In the genomic region with DNA sequence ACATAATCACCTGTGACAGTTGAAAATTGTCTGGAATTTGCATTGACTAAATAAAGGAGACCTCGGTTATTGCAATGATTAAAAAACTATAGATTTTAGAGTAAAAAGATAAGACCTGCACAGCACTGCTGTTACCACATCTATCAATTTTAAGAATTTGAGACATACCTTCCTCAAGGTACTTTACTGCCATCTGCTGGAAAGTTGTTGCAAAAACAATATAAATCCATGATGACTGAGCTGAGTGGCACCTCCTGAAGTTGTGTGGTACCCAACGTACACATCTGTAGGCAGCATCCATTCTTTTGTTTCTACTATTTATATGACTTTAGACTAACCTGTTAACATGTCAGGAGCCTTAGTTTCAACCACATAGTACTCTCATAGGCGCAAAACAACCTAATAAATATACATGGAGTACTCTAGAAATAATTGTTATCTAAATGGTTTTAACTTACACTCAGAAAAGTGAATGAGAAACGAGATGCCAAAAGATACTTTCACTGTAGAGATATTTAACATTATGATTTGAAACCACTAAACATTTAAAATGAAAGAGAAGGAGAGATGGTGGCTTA, we compare ENCODE assay signal across 8 cellular contexts.
A peak's percentile ranks its signal among the peaks of the same experiment; 100 is the strongest.
DNase-seq lines count a peak whose midpoint lies in the region; TF ChIP-seq lines count a peak whose summit lies in the region.

No MANE protein-coding gene starts in this region.

- no peak overlapping the region for H3K4me3 ChIP-seq in neural progenitor cell

- no peak overlapping the region for H3K4me2 ChIP-seq in neural progenitor cell

- no peak overlapping the region for H3K9ac ChIP-seq in neural progenitor cell

- H3K27ac Mint-ChIP-seq in activated CD4-positive, alpha-beta T cell treated with anti-CD3 and anti-CD28 coated beads, Interleukin-2, amount 10 ng/mL, durations not matched to agents 7 days and 5 days: no peak overlapping the region
- H3K27ac Mint-ChIP-seq in neural progenitor cell: no peak overlapping the region
- no peak overlapping the region for H3K27ac Mint-ChIP-seq in T-helper 2 cell treated with Interferon-gamma antibody and Interleukin-4, amounts not matched to agents 5 μg/mL and 100 μg/mL, for 36 hours

- no peaks in the 10 kb centered on the region for H3K79me2 ChIP-seq in neural progenitor cell (ENCODE audit: low read depth)

- H3K36me3 ChIP-seq in neural progenitor cell: no peaks in the 10 kb centered on the region

- no peak overlapping the region for H2AFZ ChIP-seq in neural progenitor cell (replicated peaks)

- no peaks in the 10 kb centered on the region for H3K27me3 ChIP-seq in neural progenitor cell

- no peaks in the 10 kb centered on the region for H3K4me1 ChIP-seq in neural progenitor cell

- POLR2A ChIA-PET in activated CD4-positive, alpha-beta T cell treated with anti-CD3 and anti-CD28 coated beads, Interleukin-2, amount 10 ng/mL, durations not matched to agents 7 days and 5 days (lab: Charles Lee): interaction anchor here (0.6 to 1.0 kb wide), 2 partner anchors 9 to 306 kb away, joined by 3 to 4 read pairs; no protein-coding TSS in a partner anchor
- POLR2A ChIA-PET in HEK293T (lab: Yijun Ruan, JAX): no interaction called here

- H3F3A ChIP-seq in neural progenitor cell (ENCODE audit: low read depth): no peaks in the 10 kb centered on the region

- no peak overlapping the region for H3K27ac ChIP-seq in neural progenitor cell

- H3K9me3 ChIP-seq in neural progenitor cell (ENCODE audit: low read depth): no peaks in the 10 kb centered on the region

- peak; percentile 49 for DNase-seq in activated CD4-positive, alpha-beta T cell treated with anti-CD3 and anti-CD28 coated beads, Interleukin-2, amount 10 ng/mL, durations not matched to agents 7 days and 5 days
- no peak for DNase-seq in activated CD4-positive, alpha-beta T cell treated with anti-CD3 and anti-CD28 coated beads, Interleukin-2, amount 50 U/mL, for 4 hours
- DNase-seq in HEK293T (ENCODE audit: extremely low spot score): peak; percentile 42
- DNase-seq in NCI-H146 (lab: John Stamatoyannopoulos, UW): peak; percentile 82
- peak; percentile 61 for DNase-seq in SKM-1 treated with dmso at 0.1 percent for 144 hours (lab: John Stamatoyannopoulos, UW; ENCODE audit: unreplicated experiment)
- peak; percentile 79 for DNase-seq in fibroblast of peridontal ligament (ENCODE audit: extremely low read depth)
- DNase-seq in neural progenitor cell (ENCODE audit: low spot score): peak; percentile 69
- no peak for DNase-seq in T-helper 2 cell treated with Interferon-gamma antibody and Interleukin-4, amounts not matched to agents 5 μg/mL and 100 μg/mL, for 36 hours (ENCODE audit: low spot score)

- peak; percentile 72 for TF ChIP-seq CTCF in neural progenitor cell (IDR thresholded peaks at IDR 0.05)

- H3K9me3 Mint-ChIP-seq in activated CD4-positive, alpha-beta T cell treated with anti-CD3 and anti-CD28 coated beads, Interleukin-2, amount 10 ng/mL, durations not matched to agents 7 days and 5 days: no peaks in the 10 kb centered on the region
- no peaks in the 10 kb centered on the region for H3K9me3 Mint-ChIP-seq in neural progenitor cell
- H3K9me3 Mint-ChIP-seq in T-helper 2 cell treated with Interferon-gamma antibody and Interleukin-4, amounts not matched to agents 5 μg/mL and 100 μg/mL, for 36 hours: no peaks in the 10 kb centered on the region

- H4K20me1 ChIP-seq in neural progenitor cell (ENCODE audit: low read depth): no peaks in the 10 kb centered on the region

- H3K27me3 Mint-ChIP-seq in activated CD4-positive, alpha-beta T cell treated with anti-CD3 and anti-CD28 coated beads, Interleukin-2, amount 10 ng/mL, durations not matched to agents 7 days and 5 days: no peaks in the 10 kb centered on the region
- H3K27me3 Mint-ChIP-seq in neural progenitor cell (ENCODE audit: insufficient read depth, low read depth): peaks cover 2% of the 10 kb centered on the region
- H3K27me3 Mint-ChIP-seq in T-helper 2 cell treated with Interferon-gamma antibody and Interleukin-4, amounts not matched to agents 5 μg/mL and 100 μg/mL, for 36 hours (ENCODE audit: low read depth): no peaks in the 10 kb centered on the region

- CTCF ChIA-PET in activated CD4-positive, alpha-beta T cell treated with anti-CD3 and anti-CD28 coated beads, Interleukin-2, amount 10 ng/mL, durations not matched to agents 7 days and 5 days (lab: Charles Lee): interaction anchor here (0.6 to 3.3 kb wide), 12 partner anchors 9 to 507 kb away, joined by 3 to 14 read pairs (median 4); no protein-coding TSS in a partner anchor
- CTCF ChIA-PET in HEK293T (lab: Yijun Ruan, JAX): interaction anchor here (0.6 to 1.7 kb wide), 8 partner anchors 9 to 1171 kb away, joined by 3 to 9 read pairs (median 3); no protein-coding TSS in a partner anchor

- no peaks in the 10 kb centered on the region for H3K36me3 Mint-ChIP-seq in activated CD4-positive, alpha-beta T cell treated with anti-CD3 and anti-CD28 coated beads, Interleukin-2, amount 10 ng/mL, durations not matched to agents 7 days and 5 days (ENCODE audit: low read depth)
- peaks cover 26% of the 10 kb centered on the region for H3K36me3 Mint-ChIP-seq in neural progenitor cell
- peaks cover 2% of the 10 kb centered on the region for H3K36me3 Mint-ChIP-seq in T-helper 2 cell treated with Interferon-gamma antibody and Interleukin-4, amounts not matched to agents 5 μg/mL and 100 μg/mL, for 36 hours (ENCODE audit: low read depth)

- H3K4me1 Mint-ChIP-seq in activated CD4-positive, alpha-beta T cell treated with anti-CD3 and anti-CD28 coated beads, Interleukin-2, amount 10 ng/mL, durations not matched to agents 7 days and 5 days: no peaks in the 10 kb centered on the region
- H3K4me1 Mint-ChIP-seq in neural progenitor cell: peaks cover 7% of the 10 kb centered on the region
- H3K4me1 Mint-ChIP-seq in T-helper 2 cell treated with Interferon-gamma antibody and Interleukin-4, amounts not matched to agents 5 μg/mL and 100 μg/mL, for 36 hours (ENCODE audit: low read depth): no peaks in the 10 kb centered on the region

- no peak overlapping the region for H3K4me3 Mint-ChIP-seq in activated CD4-positive, alpha-beta T cell treated with anti-CD3 and anti-CD28 coated beads, Interleukin-2, amount 10 ng/mL, durations not matched to agents 7 days and 5 days
- no peak overlapping the region for H3K4me3 Mint-ChIP-seq in neural progenitor cell
- no peak overlapping the region for H3K4me3 Mint-ChIP-seq in T-helper 2 cell treated with Interferon-gamma antibody and Interleukin-4, amounts not matched to agents 5 μg/mL and 100 μg/mL, for 36 hours

TF ChIP-seq in HEK293T, 16 proteins besides CTCF, POLR2A, EP300 and RAD21:
- TF ChIP-seq LEF1 (IDR thresholded peaks at IDR 0.05; ENCODE audit: borderline replicate concordance) (no peak), TARDBP (IDR thresholded peaks at IDR 0.05) (no peak), L3MBTL2 (conservative IDR thresholded peaks at IDR 0.05) (no peak)
- TF ChIP-seq, protein P1, sequence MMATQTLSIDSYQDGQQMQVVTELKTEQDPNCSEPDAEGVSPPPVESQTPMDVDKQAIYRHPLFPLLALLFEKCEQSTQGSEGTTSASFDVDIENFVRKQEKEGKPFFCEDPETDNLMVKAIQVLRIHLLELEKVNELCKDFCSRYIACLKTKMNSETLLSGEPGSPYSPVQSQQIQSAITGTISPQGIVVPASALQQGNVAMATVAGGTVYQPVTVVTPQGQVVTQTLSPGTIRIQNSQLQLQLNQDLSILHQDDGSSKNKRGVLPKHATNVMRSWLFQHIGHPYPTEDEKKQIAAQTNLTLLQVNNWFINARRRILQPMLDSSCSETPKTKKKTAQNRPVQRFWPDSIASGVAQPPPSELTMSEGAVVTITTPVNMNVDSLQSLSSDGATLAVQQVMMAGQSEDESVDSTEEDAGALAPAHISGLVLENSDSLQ (IDR thresholded peaks at IDR 0.05): peak; percentile 75

Comparison
In these comparisons a context has a peak if more than half of its experiments do, and no peak if none do; other contexts are left out.
1. DNase-seq: peak in activated CD4-positive, alpha-beta T cell treated with anti-CD3 and anti-CD28 coated beads, Interleukin-2, amount 10 ng/mL, durations not matched to agents 7 days and 5 days (single experiment), HEK293T (single experiment), NCI-H146 (single experiment), SKM-1 treated with dmso at 0.1 percent for 144 hours (single experiment), fibroblast of peridontal ligament (single experiment) and neural progenitor cell (single experiment); none in activated CD4-positive, alpha-beta T cell treated with anti-CD3 and anti-CD28 coated beads, Interleukin-2, amount 50 U/mL, for 4 hours (0 of 2) and T-helper 2 cell treated with Interferon-gamma antibody and Interleukin-4, amounts not matched to agents 5 μg/mL and 100 μg/mL, for 36 hours (single experiment).